In the genomic region with DNA sequence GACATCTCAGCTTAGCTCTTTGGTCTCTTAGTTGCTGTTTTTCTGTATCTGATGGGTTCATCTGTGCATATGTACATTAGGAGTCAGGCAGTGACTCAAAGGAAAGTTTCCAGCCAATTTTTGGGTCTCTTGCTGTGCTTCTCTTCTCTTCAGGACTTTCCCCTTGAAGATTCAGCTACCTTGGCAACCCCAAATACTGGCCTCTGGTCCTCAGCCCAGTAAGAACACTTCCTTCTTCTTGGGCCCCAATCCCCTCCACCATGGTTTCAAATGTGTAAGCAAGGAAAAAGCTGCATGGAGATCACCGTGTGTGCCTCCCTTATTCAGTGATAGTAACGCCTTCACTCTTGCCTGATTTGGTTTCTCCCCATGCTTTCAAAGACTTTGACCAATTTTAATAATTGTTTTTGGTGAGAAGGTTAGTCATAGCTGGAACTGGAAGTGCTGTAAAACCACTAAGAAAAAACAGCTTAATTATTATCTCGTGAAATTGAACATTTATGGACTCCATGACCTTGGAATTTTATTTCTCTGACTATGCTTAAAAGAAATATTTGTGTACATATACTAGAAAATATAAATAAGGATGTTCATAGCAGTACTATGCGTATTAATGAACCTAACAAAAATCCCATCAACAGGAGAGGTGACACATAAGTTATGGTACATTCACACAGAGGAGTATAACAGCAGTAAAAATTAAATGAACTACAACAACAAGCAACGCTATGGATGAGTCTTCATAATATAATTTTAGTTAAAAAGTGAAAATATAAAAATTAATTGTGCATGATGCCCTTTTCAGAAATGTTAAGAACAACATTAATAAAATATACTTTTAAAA, we compare ENCODE assay signal across 13 cellular contexts.
DNase-seq lines count a peak whose midpoint lies in the region; ATAC-seq and TF ChIP-seq lines count a peak whose summit lies in the region.
"Had no signal": no experiment of that assay in that cellular context is flagged by ENCODE, and none has a peak within 500 bp of the region (broad histone marks: within the 10 kb centered on the region; RNA-seq: fewer than 3 reads in every experiment).

No MANE protein-coding gene starts in this region.

- POLR2A ChIA-PET in CD8-positive, alpha-beta T cell (lab: Charles Lee), result no interaction called here
- POLR2A ChIA-PET in CD4-positive, alpha-beta T cell (lab: Charles Lee), result interaction anchor here (0.6 kb wide), 1 partner anchor 125 kb away, joined by 4 read pairs; a partner anchor contains a TSS

- no peaks in the 10 kb centered on the region for H3K4me1 Mint-ChIP-seq in CD8-positive, alpha-beta T cell (ENCODE audit: low read depth)
- peaks cover 28% of the 10 kb centered on the region for H3K4me1 Mint-ChIP-seq in activated T-cell treated with anti-CD3 and anti-CD28 coated beads, Interleukin-2, amount 50 U/mL, for 24 hours (ENCODE audit: low read depth)
- H3K4me1 Mint-ChIP-seq in CD4-positive, alpha-beta T cell (ENCODE audit: low read depth), result no peaks in the 10 kb centered on the region

- TF ChIP-seq CTCF in CD8-positive, alpha-beta T cell (IDR thresholded peaks at IDR 0.05), result no peak
- TF ChIP-seq CTCF in GM10266 (IDR thresholded peaks at IDR 0.05; ENCODE audit: control insufficient read depth, insufficient read depth, low read depth, missing control alignments), result no peak
- no peak for TF ChIP-seq CTCF in CD4-positive, alpha-beta T cell (IDR thresholded peaks at IDR 0.05)

- no peaks in the 10 kb centered on the region for H3K27me3 Mint-ChIP-seq in CD8-positive, alpha-beta T cell (ENCODE audit: low read depth)
- no peaks in the 10 kb centered on the region for H3K27me3 Mint-ChIP-seq in activated T-cell treated with anti-CD3 and anti-CD28 coated beads, Interleukin-2, amount 50 U/mL, for 24 hours
- H3K27me3 Mint-ChIP-seq in CD4-positive, alpha-beta T cell, result no peaks in the 10 kb centered on the region

- H3K4me1 ChIP-seq in CD8-positive, alpha-beta T cell (ENCODE audit: insufficient read depth, low read length), result no peaks in the 10 kb centered on the region
- H3K4me1 ChIP-seq: BE2C had no signal

- intact Hi-C loops in CD8-positive, alpha-beta T cell (cut with DNase I, micrococcal nuclease), result no loop called here
- intact Hi-C loops in left colon (cut with DNase I, micrococcal nuclease), result no loop called here
- intact Hi-C loops in CD4-positive, alpha-beta T cell (cut with DNase I, micrococcal nuclease), result no loop called here

- CTCF ChIA-PET in CD8-positive, alpha-beta T cell (lab: Charles Lee), result no interaction called here
- CTCF ChIA-PET in CD4-positive, alpha-beta T cell (lab: Charles Lee), result interaction anchor here (0.6 to 1.8 kb wide), 2 partner anchors 13 to 55 kb away, joined by 5 to 6 read pairs; no protein-coding TSS in a partner anchor

- no peak overlapping the region for H3K4me3 Mint-ChIP-seq in CD8-positive, alpha-beta T cell
- no peak overlapping the region for H3K4me3 Mint-ChIP-seq in activated T-cell treated with anti-CD3 and anti-CD28 coated beads, Interleukin-2, amount 50 U/mL, for 24 hours
- no peak overlapping the region for H3K4me3 Mint-ChIP-seq in CD4-positive, alpha-beta T cell

- H3K36me3 ChIP-seq in CD8-positive, alpha-beta T cell (ENCODE audit: insufficient read depth, low read length), result no peaks in the 10 kb centered on the region
- H3K36me3 ChIP-seq: BE2C had no signal

- H3K9me3 ChIP-seq in CD8-positive, alpha-beta T cell (ENCODE audit: low read length), result no peaks in the 10 kb centered on the region
- no peaks in the 10 kb centered on the region for H3K9me3 ChIP-seq in CD4-positive, alpha-beta T cell (ENCODE audit: control insufficient read depth, low read length)
- H3K9me3 ChIP-seq: BE2C had no signal

- H3K36me3 Mint-ChIP-seq in CD8-positive, alpha-beta T cell, result no peaks in the 10 kb centered on the region
- H3K36me3 Mint-ChIP-seq in activated T-cell treated with anti-CD3 and anti-CD28 coated beads, Interleukin-2, amount 50 U/mL, for 24 hours (ENCODE audit: low read depth), result no peaks in the 10 kb centered on the region
- no peaks in the 10 kb centered on the region for H3K36me3 Mint-ChIP-seq in CD4-positive, alpha-beta T cell (ENCODE audit: low read depth)

- no peak overlapping the region for H3K27ac ChIP-seq in CD8-positive, alpha-beta T cell (ENCODE audit: low read depth, low read length)
- H3K27ac ChIP-seq in CD4-positive, alpha-beta T cell (ENCODE audit: low read depth, low read length), result no peak overlapping the region

- no peak overlapping the region for H3K4me3 ChIP-seq in CD8-positive, alpha-beta T cell (ENCODE audit: low read depth, low read length)

- no peaks in the 10 kb centered on the region for H3K27me3 ChIP-seq in CD8-positive, alpha-beta T cell (ENCODE audit: insufficient read depth, low read length)
- H3K27me3 ChIP-seq in CD4-positive, alpha-beta T cell (ENCODE audit: control insufficient read depth, insufficient read depth, low read length), result no peaks in the 10 kb centered on the region
- H3K27me3 ChIP-seq: BE2C had no signal

- DNase-seq in CD8-positive, alpha-beta T cell, result no peak
- no peak for DNase-seq in activated T-cell treated with anti-CD3 and anti-CD28 coated beads, Interleukin-2, amount 50 U/mL, for 24 hours
- no peak for DNase-seq in GM10266 (ENCODE audit: extremely low spot score)
- no peak for DNase-seq in left colon
- DNase-seq in CD4-positive, alpha-beta T cell, result no peak
- no peak for DNase-seq in HPDE6-E6E7 (ENCODE audit: extremely low spot score)
- DNase-seq: BE2C, cortex of kidney, foreskin melanocyte, left cardiac atrium, NCI-H446 had no signal

- peak overlapping the region; percentile 46 for H3K27ac Mint-ChIP-seq in CD8-positive, alpha-beta T cell
- peak overlapping the region; percentile 87 for H3K27ac Mint-ChIP-seq in activated T-cell treated with anti-CD3 and anti-CD28 coated beads, Interleukin-2, amount 50 U/mL, for 24 hours
- H3K27ac Mint-ChIP-seq in CD4-positive, alpha-beta T cell, result no peak overlapping the region

- H3K9me3 Mint-ChIP-seq in CD8-positive, alpha-beta T cell, result no peaks in the 10 kb centered on the region
- no peaks in the 10 kb centered on the region for H3K9me3 Mint-ChIP-seq in activated T-cell treated with anti-CD3 and anti-CD28 coated beads, Interleukin-2, amount 50 U/mL, for 24 hours
- no peaks in the 10 kb centered on the region for H3K9me3 Mint-ChIP-seq in CD4-positive, alpha-beta T cell

- no peak for ATAC-seq in CD8-positive, alpha-beta T cell
- peak; percentile 58 for ATAC-seq in GM19043 (IDR thresholded peaks at IDR 0.05; ENCODE audit: low read depth, unreplicated experiment)
- peak; percentile 75 for ATAC-seq in HG02970 (IDR thresholded peaks at IDR 0.05; ENCODE audit: low FRiP score, unreplicated experiment)
- no peak for ATAC-seq in left colon
- ATAC-seq in CD4-positive, alpha-beta T cell (ENCODE audit: poor library complexity), result no peak
- ATAC-seq: left cardiac atrium had no signal

Comparison
In these comparisons a context has a peak if more than half of its experiments do, and no peak if none do; other contexts are left out.
1. ATAC-seq: peak in GM19043 (single experiment) and HG02970 (single experiment); none in CD8-positive, alpha-beta T cell (single experiment), left colon (single experiment) and CD4-positive, alpha-beta T cell (single experiment).